8 cellular contexts compared by ENCODE assay signal in genomic region chr10:62806246-62806645, GRCh38. TPM values are rescaled to one million over a fixed set of nuclear protein-coding genes. Genes with fewer than 3 reads are reported as not detected.
DNase-seq lines count a peak whose midpoint lies in the region; ATAC-seq and TF ChIP-seq lines count a peak whose summit lies in the region.

No MANE protein-coding gene starts in this region.

- H3K27me3 ChIP-seq in GM23338 (ENCODE audit: insufficient read depth) (no peaks in the 10 kb centered on the region), skeletal muscle tissue (ENCODE audit: control insufficient read depth in 3 of 3, insufficient read depth in 3 of 3, low read length in 3 of 3) (no peaks in the 10 kb centered on the region)

- peak overlapping the region; percentile 87 for H3K4me3 ChIP-seq in GM23338
- peak overlapping the region; percentile 83 for H3K4me3 ChIP-seq in fibroblast of pulmonary artery (replicated peaks; ENCODE audit: low read depth, low read length)
- H3K4me3 ChIP-seq in skeletal muscle tissue (ENCODE audit: low read length in 3 of 3) = peak overlapping the region; percentile 92 to 98 (median 92)

- DNase-seq in GM23338 (ENCODE audit: low spot score) (no peak), T-helper 17 cell (no peak), fibroblast of pulmonary artery (ENCODE audit: low read depth) (no peak), activated gamma-delta T cell treated with Interleukin-2 at 50 U/mL for 16 hours (no peak), GM20000 (ENCODE audit: low spot score) (no peak)
- no peak for DNase-seq in activated CD4-positive, CD25-positive, alpha-beta regulatory T cell (lab: John Stamatoyannopoulos, UW)

- H3K27ac ChIP-seq in GM23338 (ENCODE audit: low read depth) = no peak overlapping the region
- no peak overlapping the region for H3K27ac ChIP-seq in skeletal muscle tissue (ENCODE audit: low read depth, low read length)

- peaks cover 11% of the 10 kb centered on the region; the same call in 2 of the 3 replicates for H3K36me3 Mint-ChIP-seq in GM23338 (ENCODE audit: low read depth)
- peaks cover 4% of the 10 kb centered on the region for H3K36me3 Mint-ChIP-seq in T-helper 17 cell (ENCODE audit: low read depth)

- peaks cover 40% of the 10 kb centered on the region for H3K79me2 ChIP-seq in GM23338 (replicated peaks; ENCODE audit: insufficient read depth)

- H2AFZ ChIP-seq in GM23338 = no peak overlapping the region

- peaks cover 35% of the 10 kb centered on the region for H4K20me1 ChIP-seq in GM23338 (replicated peaks; ENCODE audit: insufficient read depth)

- H3K9ac ChIP-seq in skeletal muscle tissue (ENCODE audit: low read depth in 1 of 3, low read length in 3 of 3) = peak overlapping the region in 1 of 3 donors; percentile 57

- H3K4me3 Mint-ChIP-seq in GM23338 (peak overlapping the region; percentile 93), T-helper 17 cell (peak overlapping the region; percentile 95)

- H3K9me2 ChIP-seq in GM23338 (ENCODE audit: insufficient read depth) = no peaks in the 10 kb centered on the region

- no peak overlapping the region for H3K27ac Mint-ChIP-seq in GM23338
- H3K27ac Mint-ChIP-seq in T-helper 17 cell = peak overlapping the region; percentile 65

- H3K27me3 Mint-ChIP-seq in GM23338 (ENCODE audit: insufficient read depth, low read depth, poor library complexity) (peaks cover 6% of the 10 kb centered on the region), T-helper 17 cell (peaks cover 1% of the 10 kb centered on the region)

- 0 out of 2 replicates have a peak, but pooled peaks cover 5% of the 10 kb centered on the region for H3F3A ChIP-seq in GM23338 (replicated peaks; ENCODE audit: low read depth)

- ATAC-seq in GM23338 = no peak
- ATAC-seq in T-helper 17 cell = no peak
- ATAC-seq in GM21619 (IDR thresholded peaks at IDR 0.05; ENCODE audit: unreplicated experiment) = no peak

- TF ChIP-seq CTCF in GM23338 (conservative IDR thresholded peaks at IDR 0.05; ENCODE audit: low read depth in 2 of 2) (no peak), fibroblast of pulmonary artery (IDR thresholded peaks at IDR 0.05; ENCODE audit: low read length, missing control alignments) (no peak), GM20000 (IDR thresholded peaks at IDR 0.05; ENCODE audit: extremely low read depth, missing control alignments) (no peak)

- H3K36me3 ChIP-seq in GM23338 (ENCODE audit: insufficient read depth) (peaks cover 7% of the 10 kb centered on the region; the same call in 1 of the 2 replicates), skeletal muscle tissue (ENCODE audit: control insufficient read depth in 3 of 3, insufficient read depth in 3 of 3, low read length in 3 of 3) (no peaks in the 10 kb centered on the region)

- H3K4me1 ChIP-seq in GM23338 (ENCODE audit: insufficient read depth) (peaks cover 30% of the 10 kb centered on the region), skeletal muscle tissue (ENCODE audit: control insufficient read depth in 3 of 3, insufficient read depth in 3 of 3, low read length in 3 of 3) (peaks cover 11 to 33% (median 30%) of the 10 kb centered on the region in 3 donors)

- H3K9me3 ChIP-seq in T-helper 17 cell (ENCODE audit: control insufficient read depth, low read length, poor library complexity, severe bottlenecking) (no peaks in the 10 kb centered on the region), skeletal muscle tissue (ENCODE audit: control insufficient read depth in 3 of 3, low read length in 3 of 3) (no peaks in the 10 kb centered on the region)

- peak overlapping the region; percentile 92 for H3K4me2 ChIP-seq in GM23338

- H3K4me1 Mint-ChIP-seq in GM23338 = peaks cover 30% of the 10 kb centered on the region
- peaks cover 33% of the 10 kb centered on the region for H3K4me1 Mint-ChIP-seq in T-helper 17 cell

- H3K9me3 Mint-ChIP-seq in GM23338 = no peaks in the 10 kb centered on the region

TF ChIP-seq in GM23338, 12 proteins besides CTCF, POLR2A, EP300 and RAD21 (continues in another document):
- TF ChIP-seq STAT1 (IDR thresholded peaks at IDR 0.05; ENCODE audit: unreplicated experiment) = no peak
- TF ChIP-seq, protein P1, sequence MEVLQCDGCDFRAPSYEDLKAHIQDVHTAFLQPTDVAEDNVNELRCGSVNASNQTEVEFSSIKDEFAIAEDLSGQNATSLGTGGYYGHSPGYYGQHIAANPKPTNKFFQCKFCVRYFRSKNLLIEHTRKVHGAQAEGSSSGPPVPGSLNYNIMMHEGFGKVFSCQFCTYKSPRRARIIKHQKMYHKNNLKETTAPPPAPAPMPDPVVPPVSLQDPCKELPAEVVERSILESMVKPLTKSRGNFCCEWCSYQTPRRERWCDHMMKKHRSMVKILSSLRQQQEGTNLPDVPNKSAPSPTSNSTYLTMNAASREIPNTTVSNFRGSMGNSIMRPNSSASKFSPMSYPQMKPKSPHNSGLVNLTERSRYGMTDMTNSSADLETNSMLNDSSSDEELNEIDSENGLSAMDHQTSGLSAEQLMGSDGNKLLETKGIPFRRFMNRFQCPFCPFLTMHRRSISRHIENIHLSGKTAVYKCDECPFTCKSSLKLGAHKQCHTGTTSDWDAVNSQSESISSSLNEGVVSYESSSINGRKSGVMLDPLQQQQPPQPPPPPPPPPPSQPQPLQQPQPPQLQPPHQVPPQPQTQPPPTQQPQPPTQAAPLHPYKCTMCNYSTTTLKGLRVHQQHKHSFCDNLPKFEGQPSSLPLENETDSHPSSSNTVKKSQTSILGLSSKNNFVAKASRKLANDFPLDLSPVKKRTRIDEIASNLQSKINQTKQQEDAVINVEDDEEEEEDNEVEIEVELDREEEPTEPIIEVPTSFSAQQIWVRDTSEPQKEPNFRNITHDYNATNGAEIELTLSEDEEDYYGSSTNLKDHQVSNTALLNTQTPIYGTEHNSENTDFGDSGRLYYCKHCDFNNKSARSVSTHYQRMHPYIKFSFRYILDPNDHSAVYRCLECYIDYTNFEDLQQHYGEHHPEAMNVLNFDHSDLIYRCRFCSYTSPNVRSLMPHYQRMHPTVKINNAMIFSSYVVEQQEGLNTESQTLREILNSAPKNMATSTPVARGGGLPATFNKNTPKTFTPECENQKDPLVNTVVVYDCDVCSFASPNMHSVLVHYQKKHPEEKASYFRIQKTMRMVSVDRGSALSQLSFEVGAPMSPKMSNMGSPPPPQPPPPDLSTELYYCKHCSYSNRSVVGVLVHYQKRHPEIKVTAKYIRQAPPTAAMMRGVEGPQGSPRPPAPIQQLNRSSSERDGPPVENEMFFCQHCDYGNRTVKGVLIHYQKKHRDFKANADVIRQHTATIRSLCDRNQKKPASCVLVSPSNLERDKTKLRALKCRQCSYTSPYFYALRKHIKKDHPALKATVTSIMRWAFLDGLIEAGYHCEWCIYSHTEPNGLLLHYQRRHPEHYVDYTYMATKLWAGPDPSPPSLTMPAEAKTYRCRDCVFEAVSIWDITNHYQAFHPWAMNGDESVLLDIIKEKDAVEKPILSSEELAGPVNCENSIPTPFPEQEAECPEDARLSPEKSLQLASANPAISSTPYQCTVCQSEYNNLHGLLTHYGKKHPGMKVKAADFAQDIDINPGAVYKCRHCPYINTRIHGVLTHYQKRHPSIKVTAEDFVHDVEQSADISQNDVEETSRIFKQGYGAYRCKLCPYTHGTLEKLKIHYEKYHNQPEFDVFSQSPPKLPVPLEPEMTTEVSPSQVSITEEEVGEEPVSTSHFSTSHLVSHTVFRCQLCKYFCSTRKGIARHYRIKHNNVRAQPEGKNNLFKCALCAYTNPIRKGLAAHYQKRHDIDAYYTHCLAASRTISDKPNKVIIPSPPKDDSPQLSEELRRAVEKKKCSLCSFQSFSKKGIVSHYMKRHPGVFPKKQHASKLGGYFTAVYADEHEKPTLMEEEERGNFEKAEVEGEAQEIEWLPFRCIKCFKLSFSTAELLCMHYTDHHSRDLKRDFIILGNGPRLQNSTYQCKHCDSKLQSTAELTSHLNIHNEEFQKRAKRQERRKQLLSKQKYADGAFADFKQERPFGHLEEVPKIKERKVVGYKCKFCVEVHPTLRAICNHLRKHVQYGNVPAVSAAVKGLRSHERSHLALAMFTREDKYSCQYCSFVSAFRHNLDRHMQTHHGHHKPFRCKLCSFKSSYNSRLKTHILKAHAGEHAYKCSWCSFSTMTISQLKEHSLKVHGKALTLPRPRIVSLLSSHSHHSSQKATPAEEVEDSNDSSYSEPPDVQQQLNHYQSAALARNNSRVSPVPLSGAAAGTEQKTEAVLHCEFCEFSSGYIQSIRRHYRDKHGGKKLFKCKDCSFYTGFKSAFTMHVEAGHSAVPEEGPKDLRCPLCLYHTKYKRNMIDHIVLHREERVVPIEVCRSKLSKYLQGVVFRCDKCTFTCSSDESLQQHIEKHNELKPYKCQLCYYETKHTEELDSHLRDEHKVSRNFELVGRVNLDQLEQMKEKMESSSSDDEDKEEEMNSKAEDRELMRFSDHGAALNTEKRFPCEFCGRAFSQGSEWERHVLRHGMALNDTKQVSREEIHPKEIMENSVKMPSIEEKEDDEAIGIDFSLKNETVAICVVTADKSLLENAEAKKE (CRISPR knock-in tag; IDR thresholded peaks at IDR 0.05) = no peak
- no peak for TF ChIP-seq JUNB (IDR thresholded peaks at IDR 0.05; ENCODE audit: unreplicated experiment)
- no peak for TF ChIP-seq ZNF114 (CRISPR knock-in tag; IDR thresholded peaks at IDR 0.05)

RNA-seq across cellular contexts. Expression of gene ADO, which starts 1.7 kb away (rescaled TPM):
- total RNA-seq in GM23338 (2014; rRNA removed; shearing (Covaris generic)) = 47.8 and 48.3 TPM in 2 replicates
- polyA plus RNA-seq in GM23338 (2016; fragmentation: Nextera tagmentation; extraction: Ambion mirVana) = 12.6 TPM in 2 replicates
- total RNA-seq in T-helper 17 cell (10 to 100 TPM in 1 of 2 donors, 1 to 10 TPM in 1; 10.0 to 11.2 TPM), skeletal muscle tissue (16.7 TPM)

RNA-seq across cellular contexts. Expression of gene EGR2, which starts 9.9 kb away (rescaled TPM):
- 2.1 and 2.3 TPM in 2 replicates for total RNA-seq in GM23338 (2014; rRNA removed; shearing (Covaris generic))
- 3.5 and 3.7 TPM in 2 replicates for polyA plus RNA-seq in GM23338 (2016; fragmentation: Nextera tagmentation; extraction: Ambion mirVana)
- total RNA-seq in T-helper 17 cell (1 to 10 TPM; 3.1 to 4.8 TPM), skeletal muscle tissue (3.7 TPM)
